Comparison of ENCODE assay signal across 9 cellular contexts in genomic region chr14:91416744-91417133, GRCh38. TPM values are rescaled to one million over a fixed set of nuclear protein-coding genes. Genes with fewer than 3 reads are reported as not detected.
A peak's percentile ranks its signal among the peaks of the same experiment; 100 is the strongest.
DNase-seq lines count a peak whose midpoint lies in the region; ATAC-seq, FAIRE-seq and TF ChIP-seq lines count a peak whose summit lies in the region.
"Had no signal": no experiment of that assay in that cellular context is flagged by ENCODE, and none has a peak within 500 bp of the region (broad histone marks: within the 10 kb centered on the region; RNA-seq: fewer than 3 reads in every experiment).

No MANE protein-coding gene starts in this region.

- intact Hi-C loops in activated T-helper 1 cell treated with anti-CD3 and anti-CD28 coated beads, Interleukin-12 subunit alpha, Interleukin-12 subunit beta, Interleukin-2, Interleukin-4 antibody, amounts not matched to agents 30 ng/mL and 10 ng/mL and 1 ng/mL, durations not matched to agents 14 hours and 24 hours and 36 hours (cut with micrococcal nuclease), result loop anchor here (1.0 to 10.0 kb wide), 10 partner anchors 11 to 592 kb away; partner anchors contain the start of genes PPP4R3A, RPS6KA5 and TC2N
- intact Hi-C loops in kidney (cut with DNase I), result loop anchor here (5.0 kb wide), 1 partner anchor 89 kb away; no protein-coding TSS in a partner anchor

- H3K27ac ChIP-seq in kidney (ENCODE audit: low read depth in 2 of 2, low read length in 2 of 2) (peak overlapping the region; percentile 41 to 64), thoracic aorta (no peak overlapping the region)

- peaks cover 55% of the 10 kb centered on the region for H3K4me1 Mint-ChIP-seq in activated T-helper 1 cell treated with anti-CD3 and anti-CD28 coated beads, Interleukin-12 subunit alpha, Interleukin-12 subunit beta, Interleukin-2, Interleukin-4 antibody, amounts not matched to agents 30 ng/mL and 10 ng/mL and 1 ng/mL, durations not matched to agents 14 hours and 24 hours and 36 hours (ENCODE audit: low read depth)

- no peaks in the 10 kb centered on the region for H3K27me3 ChIP-seq in thoracic aorta (replicated peaks; ENCODE audit: insufficient read depth)

- peak overlapping the region; percentile 99 for H3K27ac Mint-ChIP-seq in activated T-helper 1 cell treated with anti-CD3 and anti-CD28 coated beads, Interleukin-12 subunit alpha, Interleukin-12 subunit beta, Interleukin-2, Interleukin-4 antibody, amounts not matched to agents 30 ng/mL and 10 ng/mL and 1 ng/mL, durations not matched to agents 14 hours and 24 hours and 36 hours

- peaks cover 31% of the 10 kb centered on the region for H3K36me3 Mint-ChIP-seq in activated T-helper 1 cell treated with anti-CD3 and anti-CD28 coated beads, Interleukin-12 subunit alpha, Interleukin-12 subunit beta, Interleukin-2, Interleukin-4 antibody, amounts not matched to agents 30 ng/mL and 10 ng/mL and 1 ng/mL, durations not matched to agents 14 hours and 24 hours and 36 hours (ENCODE audit: low read depth)

- no peaks in the 10 kb centered on the region for H3K9me3 ChIP-seq in kidney (ENCODE audit: control insufficient read depth in 1 of 2, low read length in 2 of 2)
- no peaks in the 10 kb centered on the region for H3K9me3 ChIP-seq in thoracic aorta

- H3K9ac ChIP-seq in kidney (ENCODE audit: low read length in 2 of 2), result peak overlapping the region in 1 of 2 donors; percentile 53

- H3K4me3 ChIP-seq in kidney (ENCODE audit: low read length in 2 of 2) (peak overlapping the region; percentile 60 to 75), thoracic aorta (peak overlapping the region; percentile 67)

- peak overlapping the region; percentile 93 for H3K4me3 Mint-ChIP-seq in activated T-helper 1 cell treated with anti-CD3 and anti-CD28 coated beads, Interleukin-12 subunit alpha, Interleukin-12 subunit beta, Interleukin-2, Interleukin-4 antibody, amounts not matched to agents 30 ng/mL and 10 ng/mL and 1 ng/mL, durations not matched to agents 14 hours and 24 hours and 36 hours

- peaks cover 3% of the 10 kb centered on the region for H3K27me3 Mint-ChIP-seq in activated T-helper 1 cell treated with anti-CD3 and anti-CD28 coated beads, Interleukin-12 subunit alpha, Interleukin-12 subunit beta, Interleukin-2, Interleukin-4 antibody, amounts not matched to agents 30 ng/mL and 10 ng/mL and 1 ng/mL, durations not matched to agents 14 hours and 24 hours and 36 hours (ENCODE audit: insufficient read depth)

- ATAC-seq in thoracic aorta (ENCODE audit: insufficient number of reproducible peaks, low FRiP score, low read depth) (no peak), GM18907 (IDR thresholded peaks at IDR 0.05; ENCODE audit: unreplicated experiment) (no peak), GM18909 (IDR thresholded peaks at IDR 0.05; ENCODE audit: poor library complexity, unreplicated experiment) (no peak)

- no peaks in the 10 kb centered on the region for H3K9me3 Mint-ChIP-seq in activated T-helper 1 cell treated with anti-CD3 and anti-CD28 coated beads, Interleukin-12 subunit alpha, Interleukin-12 subunit beta, Interleukin-2, Interleukin-4 antibody, amounts not matched to agents 30 ng/mL and 10 ng/mL and 1 ng/mL, durations not matched to agents 14 hours and 24 hours and 36 hours

- H3K36me3 ChIP-seq in kidney (ENCODE audit: control insufficient read depth in 1 of 2, insufficient read depth in 2 of 2, low read length in 2 of 2), result no peaks in the 10 kb centered on the region
- no peaks in the 10 kb centered on the region for H3K36me3 ChIP-seq in thoracic aorta

- TF ChIP-seq CTCF in kidney (IDR thresholded peaks at IDR 0.05; ENCODE audit: borderline replicate concordance, extremely low read depth, insufficient read depth) (no peak), thoracic aorta (IDR thresholded peaks at IDR 0.05) (no peak)

- DNase-seq in activated effector memory CD4-positive, alpha-beta T cell treated with anti-CD3 and anti-CD28 coated beads, Interleukin-2, amount 50 U/mL, for 16 hours, result peak; percentile 77
- no peak for DNase-seq in activated effector memory CD4-positive, alpha-beta T cell treated with Interleukin-2 at 50 U/mL for 16 hours
- no peak for DNase-seq in activated T-helper 1 cell treated with anti-CD3 and anti-CD28 coated beads, Interleukin-12 subunit alpha, Interleukin-12 subunit beta, Interleukin-2, Interleukin-4 antibody, amounts not matched to agents 30 ng/mL and 10 ng/mL and 1 ng/mL, durations not matched to agents 14 hours and 24 hours and 36 hours (ENCODE audit: low spot score)
- DNase-seq in kidney, result peak; percentile 82
- DNase-seq in thoracic aorta (ENCODE audit: low spot score), result no peak
- no peak for DNase-seq in DMS79 (lab: John Stamatoyannopoulos, UW)

- peaks cover 8 to 22% of the 10 kb centered on the region in 2 donors for H3K4me1 ChIP-seq in kidney (ENCODE audit: control insufficient read depth in 1 of 2, insufficient read depth in 1 of 2, low read depth in 1 of 2, low read length in 2 of 2)
- H3K4me1 ChIP-seq in thoracic aorta (ENCODE audit: control insufficient read depth in 1 of 2, low read depth in 2 of 2), result peaks cover 6 to 14% of the 10 kb centered on the region in 2 donors

- no peak for FAIRE-seq in kidney (lab: Jason Lieb, UNC)
- FAIRE-seq: TTC549 had no signal

RNA-seq across cellular contexts. Expression of gene CCDC88C, which starts 0.9 kb away (rescaled TPM):
- total RNA-seq in activated T-helper 1 cell treated with anti-CD3 and anti-CD28 coated beads, Interleukin-12 subunit alpha, Interleukin-12 subunit beta, Interleukin-2, Interleukin-4 antibody, amounts not matched to agents 30 ng/mL and 10 ng/mL and 1 ng/mL, durations not matched to agents 14 hours and 24 hours and 36 hours, result 85.9 and 91.7 TPM in 2 replicates
- total RNA-seq in kidney (32.8 TPM), thoracic aorta (10 to 100 TPM in 1 of 2 donors, 1 to 10 TPM in 1; 3.7 to 11.5 TPM)
- 6.6 TPM for polyA plus RNA-seq in kidney (ENCODE audit: insufficient read depth, low read depth, low replicate concordance)

Comparison
In these comparisons a context has a peak if more than half of its experiments do, and no peak if none do; other contexts are left out.
1. DNase-seq: peak in activated effector memory CD4-positive, alpha-beta T cell treated with anti-CD3 and anti-CD28 coated beads, Interleukin-2, amount 50 U/mL, for 16 hours (single experiment) and kidney (single experiment); none in activated effector memory CD4-positive, alpha-beta T cell treated with Interleukin-2 at 50 U/mL for 16 hours (single experiment), activated T-helper 1 cell treated with anti-CD3 and anti-CD28 coated beads, Interleukin-12 subunit alpha, Interleukin-12 subunit beta, Interleukin-2, Interleukin-4 antibody, amounts not matched to agents 30 ng/mL and 10 ng/mL and 1 ng/mL, durations not matched to agents 14 hours and 24 hours and 36 hours (single experiment), thoracic aorta (single experiment) and DMS79 (single experiment).
2. H3K27ac ChIP-seq: peak in kidney (2 of 2); none in thoracic aorta (0 of 2).